In genomic region chr1:1471389-1472045, GRCh38 we compare ENCODE assay signal across 8 cellular contexts. TPM values are rescaled to one million over a fixed set of nuclear protein-coding genes. Genes with fewer than 3 reads are reported as not detected.
DNase-seq lines count a peak whose midpoint lies in the region; ATAC-seq and TF ChIP-seq lines count a peak whose summit lies in the region.

Gene ATAD3B (plus strand): TSS chr1:1471765. CDS start chr1:1471885, 120 bp downstream.

- H3K9me3 ChIP-seq in colonic mucosa = no peaks in the 10 kb centered on the region

- H3K36me3 Mint-ChIP-seq in activated CD4-positive, alpha-beta T cell treated with anti-CD3 and anti-CD28 coated beads, Interleukin-2, amount 10 ng/mL, durations not matched to agents 24 days and 14 days (ENCODE audit: low read depth) = peaks cover 5% of the 10 kb centered on the region

- H3K27ac ChIP-seq in colonic mucosa = peak within 1 kb of the TSS; percentile 32
- peak within 1 kb of the TSS; percentile 69 for H3K27ac ChIP-seq in layer of hippocampus (ENCODE audit: low read depth, low read length)

- H3K27ac Mint-ChIP-seq in activated CD4-positive, alpha-beta T cell treated with anti-CD3 and anti-CD28 coated beads, Interleukin-2, amount 10 ng/mL, durations not matched to agents 24 days and 14 days = peak within 1 kb of the TSS; percentile 82

- H3K4me1 Mint-ChIP-seq in activated CD4-positive, alpha-beta T cell treated with anti-CD3 and anti-CD28 coated beads, Interleukin-2, amount 10 ng/mL, durations not matched to agents 24 days and 14 days = peaks cover 15% of the 10 kb centered on the region

- intact Hi-C loops in activated CD4-positive, alpha-beta T cell treated with anti-CD3 and anti-CD28 coated beads, Interleukin-2, amount 10 ng/mL, durations not matched to agents 24 days and 14 days (cut with micrococcal nuclease) = loop anchor here (1.0 kb wide), 3 partner anchors 64 to 144 kb away; partner anchors contain the start of genes MIB2 and MRPL20
- intact Hi-C loops in colonic mucosa (cut with DNase I) = no loop called here

- DNase-seq in BJ (ENCODE audit: low read depth) (peak; percentile 47), GM19240 (ENCODE audit: insufficient read length, low spot score) (peak; percentile 98), NCI-H526 treated with DMSO at 0.1 percent for 48 hours (lab: John Stamatoyannopoulos, UW) (peak; percentile 75), colonic mucosa (peak; percentile 97)
- DNase-seq in activated CD4-positive, alpha-beta T cell treated with anti-CD3 and anti-CD28 coated beads, Interleukin-2, amount 10 ng/mL, durations not matched to agents 24 days and 14 days = peak; percentile 98
- DNase-seq in stimulated activated CD4-positive, alpha-beta T cell treated with anti-CD3 and anti-CD28 coated beads, Interleukin-1b, Interleukin-23, amount 100 ng/mL, for 24 hours (ENCODE audit: low read depth in 4 of 4, low spot score in 1 of 4) = peak; percentile 84 to 97 (median 96)

- H3K27me3 ChIP-seq in BJ (ENCODE audit: control insufficient read depth, insufficient read depth, low read length) (no peaks in the 10 kb centered on the region), colonic mucosa (no peaks in the 10 kb centered on the region), layer of hippocampus (ENCODE audit: control insufficient read depth, insufficient read depth, low read length) (no peaks in the 10 kb centered on the region)

- peak within 1 kb of the TSS; percentile 90 for H3K4me3 Mint-ChIP-seq in activated CD4-positive, alpha-beta T cell treated with anti-CD3 and anti-CD28 coated beads, Interleukin-2, amount 10 ng/mL, durations not matched to agents 24 days and 14 days

- ATAC-seq in HG03460 (IDR thresholded peaks at IDR 0.05; ENCODE audit: unreplicated experiment) = peak; percentile 95

- POLR2A ChIA-PET in BJ (lab: Charles Lee) = no interaction called here

- no peaks in the 10 kb centered on the region; the same call in 1 of the 2 replicates for H3K36me3 ChIP-seq in BJ (ENCODE audit: control insufficient read depth, insufficient read depth, low read length)
- no peaks in the 10 kb centered on the region for H3K36me3 ChIP-seq in colonic mucosa

- H3K9me3 Mint-ChIP-seq in activated CD4-positive, alpha-beta T cell treated with anti-CD3 and anti-CD28 coated beads, Interleukin-2, amount 10 ng/mL, durations not matched to agents 24 days and 14 days = no peaks in the 10 kb centered on the region

- TF ChIP-seq CTCF in BJ (IDR thresholded peaks at IDR 0.05; ENCODE audit: insufficient read depth, low read depth, low read length) (no peak), colonic mucosa (IDR thresholded peaks at IDR 0.05) (no peak)

- H3K4me1 ChIP-seq in colonic mucosa = peaks cover 6% of the 10 kb centered on the region

- H3K4me3 ChIP-seq in BJ (ENCODE audit: low read depth, low read length) (peak within 1 kb of the TSS; percentile 86), colonic mucosa (peak within 1 kb of the TSS; percentile 65)

- CTCF ChIA-PET in BJ (lab: Yijun Ruan, JAX) = no interaction called here

- H3K9ac ChIP-seq in colonic mucosa (ENCODE audit: low read depth in 2 of 2, low read length in 2 of 2) = peak within 1 kb of the TSS; percentile 60 to 65

- no peaks in the 10 kb centered on the region for H3K27me3 Mint-ChIP-seq in activated CD4-positive, alpha-beta T cell treated with anti-CD3 and anti-CD28 coated beads, Interleukin-2, amount 10 ng/mL, durations not matched to agents 24 days and 14 days

RNA-seq across cellular contexts. Expression of gene ATAD3B, which starts in this region (rescaled TPM):
- 9.5 and 12.5 TPM in 2 replicates for polyA plus RNA-seq in BJ (2011; rRNA removed)
- polyA minus RNA-seq in BJ (2011; rRNA and poly(A)+ RNA removed) = 8.9 and 13.1 TPM in 2 replicates
- 98.0 and 98.5 TPM in 2 replicates for total RNA-seq in activated CD4-positive, alpha-beta T cell treated with anti-CD3 and anti-CD28 coated beads, Interleukin-2, amount 10 ng/mL, durations not matched to agents 24 days and 14 days
- total RNA-seq in colonic mucosa = 10 to 100 TPM; 16.6 to 62.9 TPM

Comparison
In these comparisons a context has a peak if more than half of its experiments do, and no peak if none do; other contexts are left out.
1. Peak in every context shown above with its lines: DNase-seq, ATAC-seq, H3K4me3 ChIP-seq and H3K27ac ChIP-seq.
2. DNase-seq: peak in every context shown above with its lines; median percentile 98 in GM19240; 98 in activated CD4-positive, alpha-beta T cell treated with anti-CD3 and anti-CD28 coated beads, Interleukin-2, amount 10 ng/mL, durations not matched to agents 24 days and 14 days; 97 in colonic mucosa; 96 in stimulated activated CD4-positive, alpha-beta T cell treated with anti-CD3 and anti-CD28 coated beads, Interleukin-1b, Interleukin-23, amount 100 ng/mL, for 24 hours; 75 in NCI-H526 treated with DMSO at 0.1 percent for 48 hours; 47 in BJ.